22 cellular contexts compared by ENCODE assay signal in genomic region chr2:199607914-199608313, GRCh38.
DNase-seq lines count a peak whose midpoint lies in the region; ATAC-seq, FAIRE-seq and TF ChIP-seq lines count a peak whose summit lies in the region.
"Had no signal": no experiment of that assay in that cellular context is flagged by ENCODE, and none has a peak within 500 bp of the region (broad histone marks: within the 10 kb centered on the region; RNA-seq: fewer than 3 reads in every experiment).

No MANE protein-coding gene starts in this region.

- H3K27ac ChIP-seq in dorsolateral prefrontal cortex (peak overlapping the region in 31 of 59 donors; percentile 3 to 73 (median 46)), pancreas (no peak overlapping the region)
- H3K27ac ChIP-seq: C4-2B had no signal

- ATAC-seq in pancreas = no peak
- no peak for ATAC-seq in GM18511 (IDR thresholded peaks at IDR 0.05; ENCODE audit: unreplicated experiment)
- no peak for ATAC-seq in HG03135 (IDR thresholded peaks at IDR 0.05; ENCODE audit: unreplicated experiment)
- ATAC-seq: GM23338, HCT116 had no signal

- no peaks in the 10 kb centered on the region for H3K9me3 ChIP-seq in pancreas

- TF ChIP-seq CTCF in dorsolateral prefrontal cortex (IDR thresholded peaks at IDR 0.05 in 54 of 56, conservative IDR thresholded peaks at IDR 0.05 in 2 of 56; ENCODE audit: low read depth in 1 of 56, partially characterized antibody in 56 of 56) (peak in 1 of 56 donors; percentile 9), pancreas (IDR thresholded peaks at IDR 0.05) (no peak)

- WGBS in pancreas, 2 donors = 70 to 71% methylated on average over 3 of the region's 3 CpGs

- H3K4me3 ChIP-seq in dorsolateral prefrontal cortex (peak overlapping the region in 37 of 59 donors; percentile 2 to 55 (median 24)), pancreas (no peak overlapping the region)
- H3K4me3 ChIP-seq: GM23338 had no signal

- no peaks in the 10 kb centered on the region for H3K36me3 ChIP-seq in pancreas

- peak; percentile 88 for DNase-seq in NCI-H82 (lab: John Stamatoyannopoulos, UW)
- DNase-seq in dorsolateral prefrontal cortex = no peak
- peak; percentile 51 for DNase-seq in midbrain (lab: John Stamatoyannopoulos, UW)
- peak; percentile 59 for DNase-seq in superior temporal gyrus (ENCODE audit: extremely low spot score)
- no peak for DNase-seq in pancreas
- no peak for DNase-seq in NCI-H446 (lab: John Stamatoyannopoulos, UW)
- DNase-seq: ACHN; CD4-positive, alpha-beta T cell; DMS153; DMS79; GDM1; HFFc6; KG1 had no signal

- H3K27me3 ChIP-seq in dorsolateral prefrontal cortex = peaks cover 0 to 6% (median 0%) of the 10 kb centered on the region in 45 donors
- H3K27me3 ChIP-seq in pancreas = peaks cover 0 to 7% (median 0%) of the 10 kb centered on the region in 4 donors

- FAIRE-seq in pancreas (lab: Jason Lieb, UNC) = no peak
- FAIRE-seq: A204.1, GM12892, GM18507, H54 had no signal

- intact Hi-C loops in dorsolateral prefrontal cortex (cut with DNase I) = loop anchor here in 1 of 2 donors (10.0 kb wide), 1 partner anchor 247 kb away; the partner anchor contains the start of gene FTCDNL1
- intact Hi-C loops in pancreas (cut with DNase I) = no loop called here

- no peaks in the 10 kb centered on the region for H3K4me1 ChIP-seq in pancreas

Comparison
In these comparisons a context has a peak if more than half of its experiments do, and no peak if none do; other contexts are left out.
1. DNase-seq: peak in NCI-H82 (single experiment), midbrain (single experiment) and superior temporal gyrus (single experiment); none in dorsolateral prefrontal cortex (0 of 10), pancreas (0 of 6) and NCI-H446 (0 of 2).
2. H3K27ac ChIP-seq: peak in dorsolateral prefrontal cortex (31 of 59); none in pancreas (0 of 4).
3. H3K4me3 ChIP-seq: peak in dorsolateral prefrontal cortex (37 of 59); none in pancreas (0 of 4).